22 cellular contexts compared by ENCODE assay signal in the genomic region with DNA sequence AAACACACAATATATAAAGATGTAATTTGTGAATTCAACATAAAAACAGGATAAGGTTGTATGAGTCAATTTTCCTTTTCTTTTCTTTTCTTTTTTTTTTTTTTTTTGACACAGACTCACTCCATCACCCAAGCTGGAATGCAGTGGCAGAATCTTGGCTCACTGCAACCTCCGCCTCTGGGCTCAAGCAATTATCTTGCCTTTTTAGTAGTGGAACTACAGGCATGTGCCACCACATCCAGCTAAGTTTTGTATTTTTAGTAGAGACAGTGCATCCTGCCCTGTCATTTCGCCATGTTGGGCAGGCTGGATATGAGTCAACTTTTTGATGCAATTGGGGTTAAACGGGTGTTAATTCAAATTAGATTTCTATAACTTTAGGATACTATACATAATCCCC. TPM values are rescaled to one million over a fixed set of nuclear protein-coding genes. Genes with fewer than 3 reads are reported as not detected.
DNase-seq lines count a peak whose midpoint lies in the region; ATAC-seq, FAIRE-seq and TF ChIP-seq lines count a peak whose summit lies in the region.
"Had no signal": no experiment of that assay in that cellular context is flagged by ENCODE, and none has a peak within 500 bp of the region (broad histone marks: within the 10 kb centered on the region; RNA-seq: fewer than 3 reads in every experiment).

No MANE protein-coding gene starts in this region.

- no peaks in the 10 kb centered on the region for H3K36me3 ChIP-seq in breast epithelium
- no peaks in the 10 kb centered on the region for H3K36me3 ChIP-seq in astrocyte (ENCODE audit: insufficient read depth, low read length)
- no peaks in the 10 kb centered on the region for H3K36me3 ChIP-seq in tibial artery
- H3K36me3 ChIP-seq: BLaER1 had no signal

- FAIRE-seq in astrocyte (lab: Jason Lieb, UNC), result no peak
- FAIRE-seq: GM19239, H54, HTR-8/SVneo had no signal

- peak; percentile 74 for ATAC-seq in esophagus mucosa

- H4K20me1 ChIP-seq in astrocyte (ENCODE audit: insufficient read depth, low read length), result no peaks in the 10 kb centered on the region
- H4K20me1 ChIP-seq: BLaER1 had no signal

- H2AFZ ChIP-seq in astrocyte (ENCODE audit: low read depth, low read length), result no peak overlapping the region
- H2AFZ ChIP-seq: GM23248 had no signal

- no peaks in the 10 kb centered on the region for H3K79me2 ChIP-seq in astrocyte (ENCODE audit: insufficient read depth, low read length)

- no peak overlapping the region for H3K9ac ChIP-seq in astrocyte (ENCODE audit: low read length)
- H3K9ac ChIP-seq: BLaER1, GM23248 had no signal

- H3K4me1 Mint-ChIP-seq in MCF 10A (ENCODE audit: insufficient read depth, unreplicated experiment) (peaks cover 5% of the 10 kb centered on the region), astrocyte (ENCODE audit: low read depth, unreplicated experiment) (no peaks in the 10 kb centered on the region)
- no peaks in the 10 kb centered on the region for H3K4me1 Mint-ChIP-seq in activated T-helper 2 cell treated with anti-CD3 and anti-CD28 coated beads, Interferon-gamma antibody, Interleukin-2, Interleukin-4, amounts not matched to agents 10 μg/mL and 5 μg/mL and 100 μg/mL, durations not matched to agents 14 hours and 24 hours and 36 hours (ENCODE audit: low read depth)
- H3K4me1 Mint-ChIP-seq: CD14-positive monocyte; CD4-positive, alpha-beta memory T cell had no signal

- no peak overlapping the region for H3K27ac Mint-ChIP-seq in MCF 10A (ENCODE audit: low read depth, unreplicated experiment)
- H3K27ac Mint-ChIP-seq in astrocyte (ENCODE audit: unreplicated experiment), result no peak overlapping the region
- no peak overlapping the region for H3K27ac Mint-ChIP-seq in activated T-helper 2 cell treated with anti-CD3 and anti-CD28 coated beads, Interferon-gamma antibody, Interleukin-2, Interleukin-4, amounts not matched to agents 10 μg/mL and 5 μg/mL and 100 μg/mL, durations not matched to agents 14 hours and 24 hours and 36 hours
- H3K27ac Mint-ChIP-seq: CD14-positive monocyte; CD4-positive, alpha-beta memory T cell had no signal

- H3K36me3 Mint-ChIP-seq in MCF 10A (ENCODE audit: insufficient read depth, unreplicated experiment) (no peaks in the 10 kb centered on the region), astrocyte (ENCODE audit: low read depth, unreplicated experiment) (no peaks in the 10 kb centered on the region)
- H3K36me3 Mint-ChIP-seq in activated T-helper 2 cell treated with anti-CD3 and anti-CD28 coated beads, Interferon-gamma antibody, Interleukin-2, Interleukin-4, amounts not matched to agents 10 μg/mL and 5 μg/mL and 100 μg/mL, durations not matched to agents 14 hours and 24 hours and 36 hours (ENCODE audit: low read depth), result no peaks in the 10 kb centered on the region
- H3K36me3 Mint-ChIP-seq: CD14-positive monocyte; CD4-positive, alpha-beta memory T cell had no signal

- BruUV-seq in MCF 10A (replicated peaks; lab: Mats Ljungman, UMichigan), result no TSS peak

- H3K4me3 Mint-ChIP-seq in MCF 10A (ENCODE audit: unreplicated experiment) (no peak overlapping the region), astrocyte (ENCODE audit: unreplicated experiment) (no peak overlapping the region)
- H3K4me3 Mint-ChIP-seq in activated T-helper 2 cell treated with anti-CD3 and anti-CD28 coated beads, Interferon-gamma antibody, Interleukin-2, Interleukin-4, amounts not matched to agents 10 μg/mL and 5 μg/mL and 100 μg/mL, durations not matched to agents 14 hours and 24 hours and 36 hours (ENCODE audit: low read depth), result no peak overlapping the region
- H3K4me3 Mint-ChIP-seq: CD14-positive monocyte; CD4-positive, alpha-beta memory T cell had no signal

- H3K27me3 ChIP-seq in breast epithelium (no peaks in the 10 kb centered on the region), astrocyte (ENCODE audit: insufficient read depth, low read length) (no peaks in the 10 kb centered on the region), tibial artery (no peaks in the 10 kb centered on the region)
- H3K27me3 ChIP-seq: BLaER1 had no signal

- TF ChIP-seq CTCF in MCF 10A (IDR thresholded peaks at IDR 0.05; ENCODE audit: unreplicated experiment) (no peak), breast epithelium (IDR thresholded peaks at IDR 0.05) (no peak), astrocyte (IDR thresholded peaks at IDR 0.05; ENCODE audit: insufficient read depth, low read depth, low read length) (no peak), tibial artery (IDR thresholded peaks at IDR 0.05) (no peak)

- DNase-seq in MCF 10A (ENCODE audit: unreplicated experiment) (peak; percentile 54), breast epithelium (ENCODE audit: low spot score in 2 of 2) (no peak), astrocyte (ENCODE audit: low read depth) (peak; percentile 4), tibial artery (no peak), hepatic stellate cell (ENCODE audit: low spot score) (no peak)
- no peak for DNase-seq in activated T-helper 2 cell treated with anti-CD3 and anti-CD28 coated beads, Interferon-gamma antibody, Interleukin-2, Interleukin-4, amounts not matched to agents 10 μg/mL and 5 μg/mL and 100 μg/mL, durations not matched to agents 14 hours and 24 hours and 36 hours (ENCODE audit: low spot score)
- DNase-seq: CD4-positive, alpha-beta memory T cell; DMS153; DMS79; GF-D8; GM23248; HCEC 1CT; IMR-90 had no signal

- POLR2A ChIA-PET in MCF 10A (lab: Yijun Ruan, JAX), result interaction anchor here (1.1 to 2.4 kb wide), 4 partner anchors 14 to 128 kb away, joined by 3 to 6 read pairs (median 4); no protein-coding TSS in a partner anchor

- H3K9me3 ChIP-seq in breast epithelium (peaks cover 0 to 10% of the 10 kb centered on the region in 2 donors), astrocyte (ENCODE audit: insufficient read depth, low read depth, low read length) (no peaks in the 10 kb centered on the region), tibial artery (no peaks in the 10 kb centered on the region)

- intact Hi-C loops in MCF 10A (cut with micrococcal nuclease), result no loop called here
- intact Hi-C loops in breast epithelium (cut with DNase I; ENCODE audit: low total_unique reads), result no loop called here
- intact Hi-C loops in activated T-helper 2 cell treated with anti-CD3 and anti-CD28 coated beads, Interferon-gamma antibody, Interleukin-2, Interleukin-4, amounts not matched to agents 10 μg/mL and 5 μg/mL and 100 μg/mL, durations not matched to agents 14 hours and 24 hours and 36 hours (cut with micrococcal nuclease), result no loop called here
- intact Hi-C loops in tibial artery (cut with DNase I; ENCODE audit: low total_unique reads), result no loop called here

- H3K27me3 Mint-ChIP-seq in MCF 10A (ENCODE audit: insufficient read depth, unreplicated experiment), result no peaks in the 10 kb centered on the region
- H3K27me3 Mint-ChIP-seq in astrocyte (ENCODE audit: low read depth, unreplicated experiment), result no peaks in the 10 kb centered on the region
- peaks cover 7% of the 10 kb centered on the region for H3K27me3 Mint-ChIP-seq in activated T-helper 2 cell treated with anti-CD3 and anti-CD28 coated beads, Interferon-gamma antibody, Interleukin-2, Interleukin-4, amounts not matched to agents 10 μg/mL and 5 μg/mL and 100 μg/mL, durations not matched to agents 14 hours and 24 hours and 36 hours (ENCODE audit: low read depth)

- H3K4me1 ChIP-seq in breast epithelium (no peaks in the 10 kb centered on the region), astrocyte (ENCODE audit: insufficient read depth, low read length) (no peaks in the 10 kb centered on the region), tibial artery (no peaks in the 10 kb centered on the region)

- H3K9me3 Mint-ChIP-seq in MCF 10A (ENCODE audit: unreplicated experiment) (peaks cover 22% of the 10 kb centered on the region), astrocyte (ENCODE audit: unreplicated experiment) (peaks cover 2% of the 10 kb centered on the region)
- peaks cover 6% of the 10 kb centered on the region for H3K9me3 Mint-ChIP-seq in activated T-helper 2 cell treated with anti-CD3 and anti-CD28 coated beads, Interferon-gamma antibody, Interleukin-2, Interleukin-4, amounts not matched to agents 10 μg/mL and 5 μg/mL and 100 μg/mL, durations not matched to agents 14 hours and 24 hours and 36 hours

- no peak overlapping the region for H3K27ac ChIP-seq in breast epithelium
- H3K27ac ChIP-seq in astrocyte (ENCODE audit: low read depth, low read length), result no peak overlapping the region
- no peak overlapping the region for H3K27ac ChIP-seq in tibial artery
- H3K27ac ChIP-seq: 22Rv1, BLaER1, GM23248, HL-60 had no signal

- H3K4me3 ChIP-seq in breast epithelium (no peak overlapping the region), astrocyte (ENCODE audit: insufficient read depth, low read depth, low read length) (no peak overlapping the region), tibial artery (no peak overlapping the region)
- H3K4me3 ChIP-seq: BLaER1, GM23248 had no signal

- TF ChIP-seq POLR2A in breast epithelium (IDR thresholded peaks at IDR 0.05), result no peak

- CTCF ChIA-PET in MCF 10A (lab: Yijun Ruan, JAX), result interaction anchor here (0.6 kb wide), 1 partner anchor 1243 kb away, joined by 5 read pairs; no protein-coding TSS in a partner anchor

- H3K4me2 ChIP-seq in astrocyte (ENCODE audit: low read length), result no peak overlapping the region
- H3K4me2 ChIP-seq: BLaER1 had no signal

RNA-seq across cellular contexts. Expression of gene SPRR2B, which starts 10.3 kb away (rescaled TPM):
- not detected in 2 replicates for total RNA-seq in MCF 10A (2022)
- total RNA-seq in breast epithelium, result not detected
- not detected in 2 replicates for total RNA-seq in astrocyte
- 27.1 TPM for total RNA-seq in esophagus mucosa
- not detected in 2 replicates for total RNA-seq in activated T-helper 2 cell treated with anti-CD3 and anti-CD28 coated beads, Interferon-gamma antibody, Interleukin-2, Interleukin-4, amounts not matched to agents 10 μg/mL and 5 μg/mL and 100 μg/mL, durations not matched to agents 14 hours and 24 hours and 36 hours
- total RNA-seq: A673; CD4-positive, alpha-beta memory T cell; GM23248; IMR-90 had no signal

RNA-seq across cellular contexts. Expression of gene SPRR2E, which starts 12.6 kb away (rescaled TPM):
- total RNA-seq in MCF 10A (2022) (not detected in 2 replicates), breast epithelium (not detected), astrocyte (not detected in 2 replicates), esophagus mucosa (1,779 TPM)
- total RNA-seq in activated T-helper 2 cell treated with anti-CD3 and anti-CD28 coated beads, Interferon-gamma antibody, Interleukin-2, Interleukin-4, amounts not matched to agents 10 μg/mL and 5 μg/mL and 100 μg/mL, durations not matched to agents 14 hours and 24 hours and 36 hours, result not detected in 2 replicates
- total RNA-seq: A673; CD4-positive, alpha-beta memory T cell; GM23248; IMR-90 had no signal

RNA-seq across cellular contexts. Expression of gene SPRR2A, which starts 24.4 kb away (rescaled TPM):
- 7.0 and 15.0 TPM in 2 replicates for total RNA-seq in MCF 10A (2022)
- total RNA-seq in breast epithelium, result not detected
- not detected in 2 replicates for total RNA-seq in astrocyte
- total RNA-seq in esophagus mucosa, result 5,244 TPM
- not detected in 2 replicates for total RNA-seq in activated T-helper 2 cell treated with anti-CD3 and anti-CD28 coated beads, Interferon-gamma antibody, Interleukin-2, Interleukin-4, amounts not matched to agents 10 μg/mL and 5 μg/mL and 100 μg/mL, durations not matched to agents 14 hours and 24 hours and 36 hours
- total RNA-seq: A673; CD4-positive, alpha-beta memory T cell; GM23248; IMR-90 had no signal

RNA-seq across cellular contexts. Expression of gene SPRR2F, which starts 31.6 kb away (rescaled TPM):
- total RNA-seq in MCF 10A (2022) (not detected in 2 replicates), breast epithelium (not detected), astrocyte (not detected in 2 replicates), esophagus mucosa (198 TPM)
- total RNA-seq in activated T-helper 2 cell treated with anti-CD3 and anti-CD28 coated beads, Interferon-gamma antibody, Interleukin-2, Interleukin-4, amounts not matched to agents 10 μg/mL and 5 μg/mL and 100 μg/mL, durations not matched to agents 14 hours and 24 hours and 36 hours, result not detected in 2 replicates
- total RNA-seq: A673; CD4-positive, alpha-beta memory T cell; GM23248; IMR-90 had no signal

RNA-seq across cellular contexts. Expression of gene SPRR2D, which starts 40.8 kb away (rescaled TPM):
- total RNA-seq in MCF 10A (2022), result 430 and 1,071 TPM in 2 replicates
- not detected for total RNA-seq in breast epithelium
- total RNA-seq in astrocyte, result 0.57 TPM in 1 of 2 replicates, not detected in the other
- 1,669 TPM for total RNA-seq in esophagus mucosa
- total RNA-seq in activated T-helper 2 cell treated with anti-CD3 and anti-CD28 coated beads, Interferon-gamma antibody, Interleukin-2, Interleukin-4, amounts not matched to agents 10 μg/mL and 5 μg/mL and 100 μg/mL, durations not matched to agents 14 hours and 24 hours and 36 hours, result not detected in 2 replicates
- total RNA-seq: CD4-positive, alpha-beta memory T cell; GM23248; IMR-90 had no signal

Comparison
In these comparisons a context has a peak if more than half of its experiments do, and no peak if none do; other contexts are left out.
1. DNase-seq: peak in MCF 10A (single experiment) and astrocyte (single experiment); none in breast epithelium (0 of 2), activated T-helper 2 cell treated with anti-CD3 and anti-CD28 coated beads, Interferon-gamma antibody, Interleukin-2, Interleukin-4, amounts not matched to agents 10 μg/mL and 5 μg/mL and 100 μg/mL, durations not matched to agents 14 hours and 24 hours and 36 hours (single experiment), tibial artery (0 of 2) and hepatic stellate cell (single experiment).
2. RNA of gene SPRR2B, which starts 10.3 kb away (total RNA-seq): 27.1 TPM in esophagus mucosa (single experiment); not detected in MCF 10A, not detected in breast epithelium, not detected in astrocyte and not detected in activated T-helper 2 cell treated with anti-CD3 and anti-CD28 coated beads, Interferon-gamma antibody, Interleukin-2, Interleukin-4, amounts not matched to agents 10 μg/mL and 5 μg/mL and 100 μg/mL, durations not matched to agents 14 hours and 24 hours and 36 hours; every median in the first group is over 10 times any median in the second.
3. RNA of gene SPRR2E, which starts 12.6 kb away (total RNA-seq): 1,779 TPM in esophagus mucosa (single experiment); not detected in MCF 10A, not detected in breast epithelium, not detected in astrocyte and not detected in activated T-helper 2 cell treated with anti-CD3 and anti-CD28 coated beads, Interferon-gamma antibody, Interleukin-2, Interleukin-4, amounts not matched to agents 10 μg/mL and 5 μg/mL and 100 μg/mL, durations not matched to agents 14 hours and 24 hours and 36 hours; every median in the first group is over 1,000 times any median in the second.
4. RNA of gene SPRR2A, which starts 24.4 kb away (total RNA-seq): 5,244 TPM in esophagus mucosa (single experiment); 7.0 to 15.0 TPM in MCF 10A, not detected in breast epithelium, not detected in astrocyte and not detected in activated T-helper 2 cell treated with anti-CD3 and anti-CD28 coated beads, Interferon-gamma antibody, Interleukin-2, Interleukin-4, amounts not matched to agents 10 μg/mL and 5 μg/mL and 100 μg/mL, durations not matched to agents 14 hours and 24 hours and 36 hours; every median in the first group is over 100 times any median in the second.